In the genomic region with DNA sequence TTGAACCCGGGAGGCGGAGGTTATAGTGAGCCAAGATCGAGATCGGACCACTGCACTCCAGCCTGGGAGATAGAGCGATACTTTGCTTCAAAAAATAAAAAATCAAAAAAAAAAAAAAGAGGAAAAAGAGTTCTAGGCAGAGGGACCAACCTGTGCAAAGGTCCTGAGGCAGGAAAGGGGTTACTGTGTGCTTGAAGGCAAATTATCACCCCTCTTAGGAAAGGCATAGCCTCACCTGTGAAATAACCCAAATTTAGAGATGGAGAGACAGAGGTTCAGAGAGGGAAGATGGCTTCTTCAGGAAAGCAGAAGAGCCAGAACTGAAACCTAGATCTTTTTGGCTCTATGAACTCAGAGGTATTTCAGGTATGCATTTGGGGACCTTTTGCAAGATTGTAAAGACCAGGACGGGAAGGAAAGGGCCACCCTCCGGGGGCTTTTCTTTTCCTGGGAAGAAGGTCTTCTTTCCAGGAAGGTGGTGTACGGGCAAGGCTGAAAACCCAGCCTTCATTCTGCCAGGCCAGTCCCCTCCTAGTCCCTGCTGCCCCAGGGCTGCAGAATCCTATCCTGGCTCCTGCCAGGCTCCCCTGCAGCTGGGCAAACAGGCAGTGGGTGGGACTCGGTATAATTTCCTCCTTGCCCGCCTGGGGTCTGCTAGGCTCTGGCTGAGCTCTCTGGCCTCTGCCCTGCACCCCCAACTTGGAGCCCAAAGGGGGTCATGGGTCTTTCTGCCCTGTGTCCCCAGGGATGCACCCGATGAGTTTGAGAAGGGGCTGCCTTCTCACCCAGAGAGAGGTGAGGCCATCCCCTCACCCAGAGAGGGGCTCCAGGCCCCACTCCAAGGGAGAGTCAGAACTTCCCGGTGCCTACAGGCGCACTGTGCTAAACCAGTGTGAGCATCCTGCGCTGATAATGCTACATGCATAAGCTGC, we compare ENCODE assay signal across 1 cellular context.
TF ChIP-seq lines count a peak whose summit lies in the region.

No MANE protein-coding gene starts in this region.

TF ChIP-seq in H1, 55 proteins besides CTCF, POLR2A, EP300 and RAD21:
- TF ChIP-seq CHD2 (IDR thresholded peaks at IDR 0.05; ENCODE audit: low read length) (no peak), GTF2F1 (IDR thresholded peaks at IDR 0.05; ENCODE audit: borderline replicate concordance, low read depth, low read length) (no peak)
